ENCODE assay signal across 28 cellular contexts in genomic region chr11:32221476-32222032, GRCh38.
"Had no signal": no experiment of that assay in that cellular context is flagged by ENCODE, and none has a peak within 500 bp of the region (broad histone marks: within the 10 kb centered on the region; RNA-seq: fewer than 3 reads in every experiment).

No MANE protein-coding gene starts in this region.

- H3K27ac Mint-ChIP-seq: mesothelial cell of epicardium; natural killer cell; nephron progenitor cell; neural progenitor cell; progenitor cell of endocrine pancreas; stimulated activated memory B cell treated with anti-CD40 and anti-IgM and Interleukin-4, amounts not matched to agents 10 μg/mL and 1 μg/mL and 100 μg/mL, for 72 hours; type B pancreatic cell had no signal

- H3K4me1 ChIP-seq: heart right ventricle, left lung, lower lobe of right lung, neural progenitor cell, right atrium auricular region, right lobe of liver, suprapubic skin, tibial artery, uterus had no signal

- H3K27me3 ChIP-seq: neural progenitor cell, ovary, right atrium auricular region, right lobe of liver, suprapubic skin, tibial artery, uterus had no signal

- DNase-seq: heart right ventricle; hippocampal formation; kidney glomerular epithelial cell; left colon; left lung; lower lobe of right lung; mesendoderm; naive B cell; natural killer cell; nephron progenitor cell; ovary; right lobe of liver; stimulated activated CD4-positive, alpha-beta T cell treated with anti-CD3 and anti-CD28 coated beads, Interleukin-1b, Interleukin-23, amount 100 ng/mL, for 48 hours; stimulated activated CD4-positive, alpha-beta T cell treated with anti-CD3 and anti-CD28 coated beads, Interleukin-2, amount 100 ng/mL, for 48 hours; stimulated activated CD4-positive, alpha-beta T cell treated with anti-CD3 and anti-CD28 coated beads, Interleukin-4, amount 100 ng/mL, for 4 hours; stimulated activated CD8-positive, alpha-beta memory T cell treated with anti-CD3 and anti-CD28 coated beads, Interleukin-4, amount 100 ng/mL, for 48 hours; stimulated activated naive CD4-positive, alpha-beta T cell treated with Interleukin-2 at 50 U/mL for 16 hours; tibial artery; uterus had no signal

- H3K9me3 ChIP-seq: heart right ventricle, left lung, lower lobe of right lung, ovary, right atrium auricular region, right lobe of liver, suprapubic skin, thoracic aorta, tibial artery, uterus had no signal

- H3K27ac ChIP-seq: heart right ventricle, left lung, lower lobe of right lung, neural progenitor cell, ovary, right atrium auricular region, right lobe of liver, suprapubic skin, thoracic aorta, tibial artery, uterus had no signal

- H3K9me3 Mint-ChIP-seq: mesothelial cell of epicardium; naive B cell; natural killer cell; nephron progenitor cell; stimulated activated memory B cell treated with anti-CD40 and anti-IgM and Interleukin-4, amounts not matched to agents 10 μg/mL and 1 μg/mL and 100 μg/mL, for 72 hours; type B pancreatic cell had no signal

- H3K4me1 Mint-ChIP-seq: naive B cell; natural killer cell; stimulated activated memory B cell treated with anti-CD40 and anti-IgM and Interleukin-4, amounts not matched to agents 10 μg/mL and 1 μg/mL and 100 μg/mL, for 72 hours had no signal

- ATAC-seq: heart right ventricle; left colon; left lung; lower lobe of right lung; natural killer cell; right lobe of liver; stimulated activated memory B cell treated with anti-CD40 and anti-IgM and Interleukin-4, amounts not matched to agents 10 μg/mL and 1 μg/mL and 100 μg/mL, for 72 hours had no signal

- H3K36me3 ChIP-seq: heart right ventricle, left lung, lower lobe of right lung, neural progenitor cell, ovary, right atrium auricular region, right lobe of liver, suprapubic skin, thoracic aorta, tibial artery, uterus had no signal

- H3K4me3 ChIP-seq: heart right ventricle, left lung, lower lobe of right lung, neural progenitor cell, ovary, right atrium auricular region, right lobe of liver, smooth muscle cell, suprapubic skin, thoracic aorta, tibial artery, uterus had no signal

- H3K4me3 Mint-ChIP-seq: mesothelial cell of epicardium; naive B cell; natural killer cell; nephron progenitor cell; neural progenitor cell; stimulated activated memory B cell treated with anti-CD40 and anti-IgM and Interleukin-4, amounts not matched to agents 10 μg/mL and 1 μg/mL and 100 μg/mL, for 72 hours; type B pancreatic cell had no signal

- H3K9ac ChIP-seq: neural progenitor cell had no signal

- H2AFZ ChIP-seq: neural progenitor cell had no signal

- H3K4me2 ChIP-seq: neural progenitor cell, smooth muscle cell had no signal
